In genomic region chr18:36537289-36537688, GRCh38 we compare ENCODE assay signal across 23 cellular contexts.
"Had no signal": no experiment of that assay in that cellular context is flagged by ENCODE, and none has a peak within 500 bp of the region (broad histone marks: within the 10 kb centered on the region; RNA-seq: fewer than 3 reads in every experiment).

No MANE protein-coding gene starts in this region.

- H3K4me1 Mint-ChIP-seq: nephron; stimulated activated memory B cell treated with anti-CD40 and anti-IgM and Interleukin-4, amounts not matched to agents 10 μg/mL and 1 μg/mL and 100 μg/mL, for 72 hours had no signal

- DNase-seq: effector memory CD4-positive, alpha-beta T cell; foreskin keratinocyte; immature natural killer cell; left lung; lower lobe of right lung; psoas muscle; retina; spleen; stimulated activated CD4-positive, alpha-beta T cell treated with anti-CD3 and anti-CD28 coated beads, Interleukin-15, amount 100 ng/mL, for 24 hours; stimulated activated CD4-positive, alpha-beta T cell treated with anti-CD3 and anti-CD28 coated beads, Interleukin-1b, Interleukin-23, amount 100 ng/mL, for 48 hours; stimulated activated CD4-positive, alpha-beta T cell treated with anti-CD3 and anti-CD28 coated beads, Interleukin-4, amount 100 ng/mL, for 24 hours; tibial artery; upper lobe of left lung; uterus had no signal

- H3K4me3 Mint-ChIP-seq: immature natural killer cell; memory B cell; mesothelial cell of epicardium; nephron; stimulated activated memory B cell treated with anti-CD40 and anti-IgM and Interleukin-4, amounts not matched to agents 10 μg/mL and 1 μg/mL and 100 μg/mL, for 72 hours; stimulated activated naive CD8-positive, alpha-beta T cell treated with anti-CD3 and anti-CD28 coated beads, Interleukin-15, Interleukin-2, amounts not matched to agents 100 ng/mL and 50 ng/mL, for 24 hours had no signal

- H3K4me1 ChIP-seq: left lung, lower lobe of right lung, psoas muscle, spleen, upper lobe of left lung, uterus had no signal

- H3K27ac ChIP-seq: epithelial cell of prostate, foreskin keratinocyte, left lung, lower lobe of right lung, neutrophil, psoas muscle, spleen, tibial artery, upper lobe of left lung, uterus had no signal

- FAIRE-seq: keratinocyte had no signal

- H3K4me3 ChIP-seq: left lung, lower lobe of right lung, psoas muscle, spleen, tibial artery, upper lobe of left lung, uterus had no signal

- H3K27me3 Mint-ChIP-seq: memory B cell; stimulated activated naive CD8-positive, alpha-beta T cell treated with anti-CD3 and anti-CD28 coated beads, Interleukin-15, Interleukin-2, amounts not matched to agents 100 ng/mL and 50 ng/mL, for 24 hours had no signal

- H3K36me3 Mint-ChIP-seq: immature natural killer cell; memory B cell; mesothelial cell of epicardium; stimulated activated memory B cell treated with anti-CD40 and anti-IgM and Interleukin-4, amounts not matched to agents 10 μg/mL and 1 μg/mL and 100 μg/mL, for 72 hours had no signal

- H3K27ac Mint-ChIP-seq: immature natural killer cell; memory B cell; mesothelial cell of epicardium; nephron; stimulated activated memory B cell treated with anti-CD40 and anti-IgM and Interleukin-4, amounts not matched to agents 10 μg/mL and 1 μg/mL and 100 μg/mL, for 72 hours; stimulated activated naive CD8-positive, alpha-beta T cell treated with anti-CD3 and anti-CD28 coated beads, Interleukin-15, Interleukin-2, amounts not matched to agents 100 ng/mL and 50 ng/mL, for 24 hours had no signal

- H3K9me3 ChIP-seq: left lung, lower lobe of right lung, neutrophil, psoas muscle, spleen, tibial artery, upper lobe of left lung, uterus had no signal

- ATAC-seq: foreskin keratinocyte; left lung; lower lobe of right lung; psoas muscle; sciatic nerve; stimulated activated memory B cell treated with anti-CD40 and anti-IgM and Interleukin-4, amounts not matched to agents 10 μg/mL and 1 μg/mL and 100 μg/mL, for 72 hours had no signal

- H3K9me3 Mint-ChIP-seq: immature natural killer cell; memory B cell; mesothelial cell of epicardium; nephron; stimulated activated naive CD8-positive, alpha-beta T cell treated with anti-CD3 and anti-CD28 coated beads, Interleukin-15, Interleukin-2, amounts not matched to agents 100 ng/mL and 50 ng/mL, for 24 hours had no signal

- H3K36me3 ChIP-seq: left lung, lower lobe of right lung, neutrophil, spleen, tibial artery, upper lobe of left lung, uterus had no signal

- H3K27me3 ChIP-seq: foreskin keratinocyte, left lung, neutrophil, tibial artery, upper lobe of left lung, uterus had no signal
